11 cellular contexts compared by ENCODE assay signal in genomic region chr11:57801185-57801490, GRCh38. TPM values are rescaled to one million over a fixed set of nuclear protein-coding genes. Genes with fewer than 3 reads are reported as not detected.
A peak's percentile ranks its signal among the peaks of the same experiment; 100 is the strongest.
DNase-seq lines count a peak whose midpoint lies in the region; ATAC-seq and TF ChIP-seq lines count a peak whose summit lies in the region.
"Had no signal": no experiment of that assay in that cellular context is flagged by ENCODE, and none has a peak within 500 bp of the region (broad histone marks: within the 10 kb centered on the region; RNA-seq: fewer than 3 reads in every experiment).

No MANE protein-coding gene starts in this region.

- peak overlapping the region in 9 of 10 donors; percentile 32 to 81 (median 71) for H3K27ac ChIP-seq in heart right ventricle
- H3K27ac ChIP-seq in RWPE2 (ENCODE audit: poor library complexity, severe bottlenecking) = peak overlapping the region; percentile 91
- peak overlapping the region; percentile 97 for H3K27ac ChIP-seq in epithelial cell of prostate
- peak overlapping the region; percentile 81 to 88 (median 86) for H3K27ac ChIP-seq in transverse colon
- H3K27ac ChIP-seq in left lung = peak overlapping the region in 1 of 2 donors; percentile 74

- peaks cover 16 to 72% (median 47%) of the 10 kb centered on the region in 9 donors for H3K4me1 ChIP-seq in heart right ventricle
- H3K4me1 ChIP-seq in RWPE2 (ENCODE audit: insufficient read depth, poor library complexity, severe bottlenecking) = peaks cover 30% of the 10 kb centered on the region
- H3K4me1 ChIP-seq in transverse colon = peaks cover 28 to 45% (median 34%) of the 10 kb centered on the region in 4 donors
- peaks cover 22 to 53% of the 10 kb centered on the region in 2 donors for H3K4me1 ChIP-seq in left lung

- in situ Hi-C loops in transverse colon (cut with MboI; ENCODE audit: low pct_ligation_motif_present in 1 of 4, low pct_unique_long_range_greater_than_20kb in 1 of 4, low sequenced_read_pairs in 3 of 4) = loop anchor here in 3 of 4 donors (5.0 to 25.0 kb wide), 6 partner anchors 39 to 711 kb away; partner anchors contain the start of genes OR5B21 (in 2 of the 3), SELENOH (in 2 of the 3), CTNND1 (in 1 of the 3) and UBE2L6 (in 1 of the 3)

- TF ChIP-seq CTCF in heart right ventricle (IDR thresholded peaks at IDR 0.05) = no peak
- no peak for TF ChIP-seq CTCF in RWPE2 (IDR thresholded peaks at IDR 0.05; ENCODE audit: poor library complexity, severe bottlenecking)
- no peak for TF ChIP-seq CTCF in transverse colon (IDR thresholded peaks at IDR 0.05)
- no peak for TF ChIP-seq CTCF in left lung (IDR thresholded peaks at IDR 0.05)

- H3K27me3 ChIP-seq in heart right ventricle = no peaks in the 10 kb centered on the region
- no peaks in the 10 kb centered on the region for H3K27me3 ChIP-seq in RWPE2 (ENCODE audit: insufficient read depth, poor library complexity, severe bottlenecking)
- no peaks in the 10 kb centered on the region for H3K27me3 ChIP-seq in transverse colon
- H3K27me3 ChIP-seq in left lung = no peaks in the 10 kb centered on the region

- H3K9me3 ChIP-seq in heart right ventricle = no peaks in the 10 kb centered on the region
- no peaks in the 10 kb centered on the region for H3K9me3 ChIP-seq in RWPE2 (ENCODE audit: severe bottlenecking)
- H3K9me3 ChIP-seq in transverse colon = no peaks in the 10 kb centered on the region
- H3K9me3 ChIP-seq in left lung = no peaks in the 10 kb centered on the region

- no peak for TF ChIP-seq EP300 in transverse colon (IDR thresholded peaks at IDR 0.05; ENCODE audit: low read depth)

- TF ChIP-seq POLR2A in transverse colon (IDR thresholded peaks at IDR 0.05) = no peak

- DNase-seq in heart right ventricle (no peak), Right ventricle myocardium superior (no peak), RWPE2 (ENCODE audit: low spot score) (no peak), epithelial cell of prostate (ENCODE audit: low read depth, low spot score) (no peak), transverse colon (no peak), amniotic stem cell (lab: John Stamatoyannopoulos, UW) (no peak), GM19238 (ENCODE audit: insufficient read length, low spot score) (no peak), left lung (no peak)
- DNase-seq: T-helper 9 cell had no signal

- H3K4me3 ChIP-seq in heart right ventricle (peak overlapping the region in 1 of 10 donors; percentile 1), RWPE2 (ENCODE audit: severe bottlenecking) (no peak overlapping the region), transverse colon (no peak overlapping the region), left lung (no peak overlapping the region)
- H3K4me3 ChIP-seq: coronary artery had no signal

- ATAC-seq in heart right ventricle = no peak
- no peak for ATAC-seq in Right ventricle myocardium superior (ENCODE audit: poor library complexity)
- ATAC-seq in RWPE2 (ENCODE audit: low read depth) = no peak
- ATAC-seq in left lung = no peak

- H3K36me3 ChIP-seq in heart right ventricle = peaks cover 0 to 82% (median 59%) of the 10 kb centered on the region in 9 donors
- peaks cover 79% of the 10 kb centered on the region for H3K36me3 ChIP-seq in RWPE2 (ENCODE audit: low read depth)
- H3K36me3 ChIP-seq in transverse colon = peaks cover 0 to 59% (median 28%) of the 10 kb centered on the region in 4 donors
- H3K36me3 ChIP-seq in left lung = peaks cover 4 to 68% of the 10 kb centered on the region in 2 donors

- intact Hi-C loops in heart right ventricle (cut with DNase I) = loop anchor here (2.0 to 10.0 kb wide), 8 partner anchors 38 to 711 kb away; partner anchors contain the start of genes BTBD18 (in 5 of the 10), CTNND1 (in 2 of the 10), CLP1 (in 1 of the 10) and SELENOH (in 1 of the 10)
- intact Hi-C loops in Right ventricle myocardium superior (cut with DNase I) = loop anchor here (2.0 to 10.0 kb wide), 2 partner anchors 38 to 56 kb away; partner anchors contain the start of gene SELENOH
- intact Hi-C loops in transverse colon (cut with DNase I; ENCODE audit: low total_unique reads) = loop anchor here (5.0 kb wide), 1 partner anchor 39 kb away; the partner anchor contains the start of gene CTNND1
- intact Hi-C loops in left lung (cut with DNase I) = no loop called here

RNA-seq across cellular contexts. Expression of gene CTNND1, which starts 39.5 kb away (rescaled TPM):
- total RNA-seq in heart right ventricle (10 to 100 TPM; 56.7 to 85.6 (median 65.2) TPM), Right ventricle myocardium superior (66.5 TPM), transverse colon (100 to 1,000 TPM; 165 to 415 (median 374) TPM), left lung (100 to 1,000 TPM; 187 to 217 TPM)
- polyA plus RNA-seq in heart right ventricle = 10 to 100 TPM; 28.9 to 30.7 TPM

RNA-seq across cellular contexts. Expression of gene BTBD18, which starts 49.5 kb away (rescaled TPM):
- total RNA-seq in heart right ventricle (not detected), Right ventricle myocardium superior (not detected), transverse colon (not detected), left lung (not detected)
- polyA plus RNA-seq in heart right ventricle = not detected
- total RNA-seq: glomerular endothelial cell had no signal

RNA-seq across cellular contexts. Expression of gene SELENOH, which starts 59.8 kb away (rescaled TPM):
- total RNA-seq in heart right ventricle = 10 to 100 TPM; 69.8 to 99.0 (median 77.5) TPM
- polyA plus RNA-seq in heart right ventricle = 10 to 100 TPM; 76.8 to 93.7 TPM
- total RNA-seq in Right ventricle myocardium superior = 88.4 TPM
- total RNA-seq in transverse colon = 100 to 1,000 TPM in 2 of 4 donors, 10 to 100 TPM in 2; 78.2 to 117 (median 102) TPM
- 100 to 1,000 TPM in 1 of 2 donors, 10 to 100 TPM in 1; 94.1 to 108 TPM for total RNA-seq in left lung

Comparison
In these comparisons a context has a peak if more than half of its experiments do, and no peak if none do; other contexts are left out.
1. intact Hi-C loops: an anchor here in heart right ventricle (2.0 to 10.0 kb wide), Right ventricle myocardium superior (2.0 to 10.0 kb wide) and transverse colon (5.0 kb wide); none called in left lung.